ENCODE assay signal across 15 cellular contexts in genomic region chrX:39619182-39620009, GRCh38.
A peak's percentile ranks its signal among the peaks of the same experiment; 100 is the strongest.
DNase-seq lines count a peak whose midpoint lies in the region; ATAC-seq and TF ChIP-seq lines count a peak whose summit lies in the region.
"Had no signal": no experiment of that assay in that cellular context is flagged by ENCODE, and none has a peak within 500 bp of the region (broad histone marks: within the 10 kb centered on the region; RNA-seq: fewer than 3 reads in every experiment).

No MANE protein-coding gene starts in this region.

- ATAC-seq in mucosa of descending colon (peak; percentile 28), HG03342 (IDR thresholded peaks at IDR 0.05; ENCODE audit: unreplicated experiment) (no peak), GM21360 (IDR thresholded peaks at IDR 0.05; ENCODE audit: unreplicated experiment) (no peak)

- peak; percentile 79 for DNase-seq in ELF-1 (ENCODE audit: low read depth, low spot score)
- peak; percentile 79 for DNase-seq in NCI-H226
- peak; percentile 15 for DNase-seq in choroid plexus epithelial cell (ENCODE audit: low read depth)
- DNase-seq in mucosa of descending colon = no peak
- DNase-seq in GM13976 (ENCODE audit: low spot score) = no peak
- DNase-seq in NCI-H748 (lab: John Stamatoyannopoulos, UW; ENCODE audit: unreplicated experiment) = no peak
- DNase-seq: activated gamma-delta T cell treated with Interleukin-2 at 50 U/mL for 16 hours; CD4-positive, alpha-beta T cell; cerebellar nuclear complex; mesenchymal stem cell; NCI-H1436; nucleus accumbens; SIG-M5 had no signal

- in situ Hi-C loops in GM13976 (cut with MboI; ENCODE audit: low sequenced_read_pairs, unreplicated experiment) = no loop called here

- TF ChIP-seq CTCF in choroid plexus epithelial cell (conservative IDR thresholded peaks at IDR 0.05; ENCODE audit: low read depth, low read length) = no peak
- no peak for TF ChIP-seq CTCF in mucosa of descending colon (IDR thresholded peaks at IDR 0.05)
- no peak for TF ChIP-seq CTCF in GM13976 (IDR thresholded peaks at IDR 0.05; ENCODE audit: borderline replicate concordance, control extremely low read depth, extremely low read depth, insufficient read depth, missing control alignments)

- H3K4me1 ChIP-seq in mucosa of descending colon (ENCODE audit: low read depth) = no peaks in the 10 kb centered on the region

- H3K4me3 ChIP-seq in choroid plexus epithelial cell (ENCODE audit: low read depth, low read length) (no peak overlapping the region), mucosa of descending colon (no peak overlapping the region)

- intact Hi-C loops in mucosa of descending colon (cut with DNase I, micrococcal nuclease) = no loop called here

- H3K36me3 ChIP-seq in mucosa of descending colon (ENCODE audit: low read depth) = no peaks in the 10 kb centered on the region

- H3K9me3 ChIP-seq in mucosa of descending colon = no peaks in the 10 kb centered on the region

Comparison
In these comparisons a context has a peak if more than half of its experiments do, and no peak if none do; other contexts are left out.
1. DNase-seq: peak in ELF-1 (single experiment), NCI-H226 (single experiment) and choroid plexus epithelial cell (single experiment); none in mucosa of descending colon (0 of 3), GM13976 (single experiment) and NCI-H748 (single experiment).